8 cellular contexts compared by ENCODE assay signal in genomic region chr14:46490150-46490769, GRCh38.
DNase-seq lines count a peak whose midpoint lies in the region; ATAC-seq and TF ChIP-seq lines count a peak whose summit lies in the region.

No MANE protein-coding gene starts in this region.

- no peaks in the 10 kb centered on the region for H3K36me3 ChIP-seq in effector memory CD4-positive, alpha-beta T cell (ENCODE audit: control insufficient read depth, insufficient read depth, low read length)
- no peaks in the 10 kb centered on the region for H3K36me3 ChIP-seq in CD8-positive, alpha-beta memory T cell (ENCODE audit: insufficient read depth, low read length)

- ATAC-seq in GM21619 (IDR thresholded peaks at IDR 0.05; ENCODE audit: unreplicated experiment) = peak; percentile 94
- no peak for ATAC-seq in esophagus mucosa

- peaks cover 8% of the 10 kb centered on the region for H3K27me3 Mint-ChIP-seq in chondrocyte (ENCODE audit: low read depth)
- no peaks in the 10 kb centered on the region for H3K27me3 Mint-ChIP-seq in CD8-positive, alpha-beta memory T cell

- no peak for TF ChIP-seq EP300 in Ishikawa (IDR thresholded peaks at IDR 0.05; ENCODE audit: borderline replicate concordance)

- H3K36me3 Mint-ChIP-seq in chondrocyte (ENCODE audit: low read depth) = no peaks in the 10 kb centered on the region
- H3K36me3 Mint-ChIP-seq in CD8-positive, alpha-beta memory T cell = no peaks in the 10 kb centered on the region

- no peak overlapping the region for H3K4me3 Mint-ChIP-seq in chondrocyte (ENCODE audit: unreplicated experiment)
- H3K4me3 Mint-ChIP-seq in CD8-positive, alpha-beta memory T cell = no peak overlapping the region

- H3K27ac Mint-ChIP-seq in chondrocyte (ENCODE audit: unreplicated experiment) = no peak overlapping the region
- H3K27ac Mint-ChIP-seq in CD8-positive, alpha-beta memory T cell = no peak overlapping the region

- CTCF ChIA-PET in CD8-positive, alpha-beta memory T cell (lab: Charles Lee) = no interaction called here

- POLR2A ChIA-PET in CD8-positive, alpha-beta memory T cell (lab: Charles Lee) = no interaction called here

- H3K4me3 ChIP-seq in GM12875 (ENCODE audit: low read depth, low read length) = no peak overlapping the region
- H3K4me3 ChIP-seq in effector memory CD4-positive, alpha-beta T cell (ENCODE audit: insufficient read depth, low read depth, low read length, poor library complexity, severe bottlenecking) = no peak overlapping the region
- H3K4me3 ChIP-seq in CD8-positive, alpha-beta memory T cell (ENCODE audit: low read length) = no peak overlapping the region

- TF ChIP-seq CTCF in GM12875 (IDR thresholded peaks at IDR 0.05; ENCODE audit: borderline replicate concordance, insufficient read depth, low read depth, low read length) (peak; percentile 36; the same call in 1 of the 2 replicates), chondrocyte (IDR thresholded peaks at IDR 0.05) (peak; percentile 43)

- H3K9me3 ChIP-seq in effector memory CD4-positive, alpha-beta T cell (ENCODE audit: control insufficient read depth, low read length) = no peaks in the 10 kb centered on the region
- H3K9me3 ChIP-seq in CD8-positive, alpha-beta memory T cell (ENCODE audit: low read length) = no peaks in the 10 kb centered on the region

- peak; percentile 47 for TF ChIP-seq RAD21 in Ishikawa (IDR thresholded peaks at IDR 0.05; ENCODE audit: low read depth)

- no peaks in the 10 kb centered on the region for H3K9me3 Mint-ChIP-seq in chondrocyte (ENCODE audit: low read depth)
- H3K9me3 Mint-ChIP-seq in CD8-positive, alpha-beta memory T cell = peaks cover 0 to 31% (median 11%) of the 10 kb centered on the region in 5 donors

- H3K4me1 ChIP-seq in effector memory CD4-positive, alpha-beta T cell (ENCODE audit: control insufficient read depth, insufficient read depth, low read length, poor library complexity, severe bottlenecking) = no peaks in the 10 kb centered on the region
- H3K4me1 ChIP-seq in CD8-positive, alpha-beta memory T cell (ENCODE audit: insufficient read depth, low read length) = no peaks in the 10 kb centered on the region

- no peak for DNase-seq in chondrocyte (ENCODE audit: low spot score)
- no peak for DNase-seq in effector memory CD4-positive, alpha-beta T cell
- no peak for DNase-seq in activated T-cell treated with anti-CD3 and anti-CD28 coated beads, Interleukin-2, amount 50 U/mL, for 48 hours
- no peak for DNase-seq in CD8-positive, alpha-beta memory T cell

- no peaks in the 10 kb centered on the region for H3K27me3 ChIP-seq in effector memory CD4-positive, alpha-beta T cell (replicated peaks; ENCODE audit: control insufficient read depth, insufficient read depth, low read length, poor library complexity, severe bottlenecking)
- no peaks in the 10 kb centered on the region for H3K27me3 ChIP-seq in CD8-positive, alpha-beta memory T cell (ENCODE audit: insufficient read depth, low read length, poor library complexity, severe bottlenecking)

- H3K4me1 Mint-ChIP-seq in chondrocyte (ENCODE audit: low read depth) = no peaks in the 10 kb centered on the region
- no peaks in the 10 kb centered on the region for H3K4me1 Mint-ChIP-seq in CD8-positive, alpha-beta memory T cell

- no peak overlapping the region for H3K27ac ChIP-seq in effector memory CD4-positive, alpha-beta T cell (ENCODE audit: insufficient read depth, low read length, poor library complexity, severe bottlenecking)
- H3K27ac ChIP-seq in CD8-positive, alpha-beta memory T cell (ENCODE audit: low read depth, low read length) = no peak overlapping the region

TF ChIP-seq in Ishikawa, 13 proteins besides CTCF, POLR2A, EP300 and RAD21:
- TF ChIP-seq CREB1 (IDR thresholded peaks at IDR 0.05; ENCODE audit: low read depth) = no peak
- no peak for TF ChIP-seq EGR1 (IDR thresholded peaks at IDR 0.05)
- no peak for TF ChIP-seq MAX (IDR thresholded peaks at IDR 0.05)
